Comparison of ENCODE assay signal across 19 cellular contexts in the genomic region with DNA sequence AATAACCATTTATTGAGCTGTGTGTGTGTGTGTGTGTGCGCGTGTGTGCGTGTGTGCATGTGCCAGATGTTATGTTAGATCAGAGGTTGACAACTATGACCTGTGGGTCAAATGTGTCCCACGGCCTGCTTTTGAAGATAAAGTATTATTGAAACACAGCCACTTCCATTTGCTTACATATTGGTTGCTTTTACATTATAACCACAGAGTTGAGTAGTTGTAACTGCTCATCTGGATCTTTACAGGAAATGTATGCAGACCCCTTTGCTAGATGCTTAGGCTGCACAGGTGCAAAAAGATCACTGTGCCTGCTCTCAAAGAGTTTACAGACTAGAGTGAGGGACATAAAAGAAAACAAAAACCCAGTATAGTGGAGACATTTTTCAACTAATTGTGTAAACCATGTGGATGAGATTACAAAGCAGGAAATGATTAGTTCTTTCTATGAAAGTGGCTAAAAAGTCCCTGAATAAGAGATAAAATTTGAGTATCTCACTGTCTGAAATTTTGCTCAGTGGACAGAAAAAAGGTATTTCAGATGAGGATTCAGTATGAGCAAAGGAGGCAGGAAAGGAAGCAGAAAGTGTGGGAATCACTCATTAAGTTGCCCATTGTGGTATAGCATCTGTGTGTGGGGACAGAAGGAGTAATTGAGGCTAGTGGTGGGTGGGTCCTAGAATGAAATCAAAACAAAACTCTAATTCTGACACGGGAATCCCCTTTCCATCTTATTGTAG.
DNase-seq lines count a peak whose midpoint lies in the region; ATAC-seq and TF ChIP-seq lines count a peak whose summit lies in the region.
"Had no signal": no experiment of that assay in that cellular context is flagged by ENCODE, and none has a peak within 500 bp of the region (broad histone marks: within the 10 kb centered on the region; RNA-seq: fewer than 3 reads in every experiment).

No MANE protein-coding gene starts in this region.

- no peak overlapping the region for H3K4me3 ChIP-seq in heart left ventricle
- H3K4me3 ChIP-seq: sigmoid colon had no signal

- H3K4me1 ChIP-seq in heart left ventricle, result no peaks in the 10 kb centered on the region
- H3K4me1 ChIP-seq: sigmoid colon had no signal

- POLR2A ChIA-PET in GM10248 (lab: Yijun Ruan, JAX), result no interaction called here

- no peak overlapping the region for H3K27ac ChIP-seq in heart left ventricle
- H3K27ac ChIP-seq: brain microvascular endothelial cell, sigmoid colon had no signal

- H3K9me3 ChIP-seq in heart left ventricle, result no peaks in the 10 kb centered on the region
- H3K9me3 ChIP-seq: sigmoid colon had no signal

- H3K36me3 Mint-ChIP-seq in activated T-helper 17 cell treated with anti-CD3 and anti-CD28 coated beads, Interleukin-2, amount 50 U/mL, for 72 hours (ENCODE audit: low read depth), result no peaks in the 10 kb centered on the region
- H3K36me3 Mint-ChIP-seq: activated naive CD4-positive, alpha-beta T cell treated with anti-CD3 and anti-CD28 coated beads, Interleukin-2, amount 50 U/mL, for 24 hours had no signal

- ATAC-seq in GM18511 (IDR thresholded peaks at IDR 0.05; ENCODE audit: unreplicated experiment) (peak; percentile 63), HG02610 (IDR thresholded peaks at IDR 0.05; ENCODE audit: unreplicated experiment) (peak; percentile 84), HG02981 (IDR thresholded peaks at IDR 0.05; ENCODE audit: unreplicated experiment) (no peak), heart left ventricle (no peak)
- peak; percentile 70 for ATAC-seq in activated T-helper 17 cell treated with anti-CD3 and anti-CD28 coated beads, Interleukin-2, amount 50 U/mL, for 72 hours (replicated peaks)
- ATAC-seq: esophagus mucosa had no signal

- WGBS in heart left ventricle, 4 donors, result 66 to 78% (median 76%) methylated on average over 5 of the region's 5 CpGs

- no peak overlapping the region for H3K4me3 Mint-ChIP-seq in activated T-helper 17 cell treated with anti-CD3 and anti-CD28 coated beads, Interleukin-2, amount 50 U/mL, for 72 hours
- H3K4me3 Mint-ChIP-seq: activated naive CD4-positive, alpha-beta T cell treated with anti-CD3 and anti-CD28 coated beads, Interleukin-2, amount 50 U/mL, for 24 hours had no signal

- TF ChIP-seq CTCF in GM10248 (IDR thresholded peaks at IDR 0.05; ENCODE audit: control extremely low read depth, extremely low read depth, low read depth, missing control alignments), result no peak
- TF ChIP-seq CTCF in heart left ventricle (IDR thresholded peaks at IDR 0.05), result no peak

- intact Hi-C loops in heart left ventricle (cut with DNase I), result no loop called here

- CTCF ChIA-PET in GM10248 (lab: Yijun Ruan, JAX), result interaction anchor here (1.5 to 3.2 kb wide), 2 partner anchors 11 to 26 kb away, joined by 4 to 14 read pairs; no protein-coding TSS in a partner anchor

- H3K27me3 Mint-ChIP-seq in activated T-helper 17 cell treated with anti-CD3 and anti-CD28 coated beads, Interleukin-2, amount 50 U/mL, for 72 hours, result no peaks in the 10 kb centered on the region
- H3K27me3 Mint-ChIP-seq: activated naive CD4-positive, alpha-beta T cell treated with anti-CD3 and anti-CD28 coated beads, Interleukin-2, amount 50 U/mL, for 24 hours had no signal

- peaks cover 4% of the 10 kb centered on the region for H3K9me3 Mint-ChIP-seq in activated T-helper 17 cell treated with anti-CD3 and anti-CD28 coated beads, Interleukin-2, amount 50 U/mL, for 72 hours
- H3K9me3 Mint-ChIP-seq: activated naive CD4-positive, alpha-beta T cell treated with anti-CD3 and anti-CD28 coated beads, Interleukin-2, amount 50 U/mL, for 24 hours had no signal

- H3K4me1 Mint-ChIP-seq in activated T-helper 17 cell treated with anti-CD3 and anti-CD28 coated beads, Interleukin-2, amount 50 U/mL, for 72 hours, result no peaks in the 10 kb centered on the region
- H3K4me1 Mint-ChIP-seq: activated naive CD4-positive, alpha-beta T cell treated with anti-CD3 and anti-CD28 coated beads, Interleukin-2, amount 50 U/mL, for 24 hours had no signal

- no peaks in the 10 kb centered on the region for H3K36me3 ChIP-seq in heart left ventricle
- H3K36me3 ChIP-seq: brain microvascular endothelial cell, sigmoid colon had no signal

- no peaks in the 10 kb centered on the region for H3K27me3 ChIP-seq in heart left ventricle
- H3K27me3 ChIP-seq: brain microvascular endothelial cell, sigmoid colon had no signal

- DNase-seq in GM10248 (ENCODE audit: extremely low spot score) (peak; percentile 21), heart left ventricle (no peak), occipital lobe (lab: John Stamatoyannopoulos, UW) (no peak), NCI-H446 (lab: John Stamatoyannopoulos, UW) (no peak)
- DNase-seq: brain microvascular endothelial cell; dermis blood vessel endothelial cell; glutamatergic neuron; mesendoderm; NCI-H2029 treated with DMSO at 0.1 percent for 48 hours; NCI-H774; sigmoid colon; stimulated activated CD8-positive, alpha-beta memory T cell treated with anti-CD3 and anti-CD28 coated beads, Interleukin-4, amount 100 ng/mL, for 48 hours; trophoblast cell had no signal

- H3K27ac Mint-ChIP-seq in activated T-helper 17 cell treated with anti-CD3 and anti-CD28 coated beads, Interleukin-2, amount 50 U/mL, for 72 hours, result no peak overlapping the region
- H3K27ac Mint-ChIP-seq: activated naive CD4-positive, alpha-beta T cell treated with anti-CD3 and anti-CD28 coated beads, Interleukin-2, amount 50 U/mL, for 24 hours had no signal

- TF ChIP-seq POLR2A in heart left ventricle (IDR thresholded peaks at IDR 0.05), result no peak

Comparison
In these comparisons a context has a peak if more than half of its experiments do, and no peak if none do; other contexts are left out.
1. ATAC-seq: peak in GM18511 (single experiment), HG02610 (single experiment) and activated T-helper 17 cell treated with anti-CD3 and anti-CD28 coated beads, Interleukin-2, amount 50 U/mL, for 72 hours (single experiment); none in HG02981 (single experiment) and heart left ventricle (0 of 4).